1 cellular context compared by ENCODE assay signal in genomic region chr11:96310236-96310635, GRCh38.
TF ChIP-seq lines count a peak whose summit lies in the region.

No MANE protein-coding gene starts in this region.

TF ChIP-seq in IMR-90, 13 proteins besides CTCF, POLR2A, EP300 and RAD21:
- no peak for TF ChIP-seq FOS (IDR thresholded peaks at IDR 0.05; ENCODE audit: low read depth, low read length)
- TF ChIP-seq MXI1 (IDR thresholded peaks at IDR 0.05; ENCODE audit: borderline replicate concordance, low read depth, low read length), result no peak
- TF ChIP-seq RCOR1 (IDR thresholded peaks at IDR 0.05; ENCODE audit: insufficient replicate concordance, low read length), result no peak
- no peak for TF ChIP-seq RFX5 (IDR thresholded peaks at IDR 0.05; ENCODE audit: low read depth, low read length)
- no peak for TF ChIP-seq USF2 (IDR thresholded peaks at IDR 0.05; ENCODE audit: low read depth, low read length)
- TF ChIP-seq MAFK (IDR thresholded peaks at IDR 0.05; ENCODE audit: low read depth, low read length), result no peak
- no peak for TF ChIP-seq NFE2L2 (IDR thresholded peaks at IDR 0.05; ENCODE audit: low read depth, low read length)
- no peak for TF ChIP-seq BHLHE40 (IDR thresholded peaks at IDR 0.05; ENCODE audit: low read depth, low read length)
- TF ChIP-seq SMC3 (IDR thresholded peaks at IDR 0.05; ENCODE audit: low read depth, low read length), result no peak
- no peak for TF ChIP-seq MAZ (IDR thresholded peaks at IDR 0.05; ENCODE audit: borderline replicate concordance, low read depth, low read length)
- no peak for TF ChIP-seq CEBPB (IDR thresholded peaks at IDR 0.05; ENCODE audit: low read depth, low read length)
- TF ChIP-seq ELK1 (IDR thresholded peaks at IDR 0.05; ENCODE audit: borderline replicate concordance, low read depth, low read length), result no peak
- TF ChIP-seq CHD1 (IDR thresholded peaks at IDR 0.05; ENCODE audit: low read depth, low read length), result no peak
